In genomic region chr4:120446051-120446567, GRCh38 we compare ENCODE assay signal across 15 cellular contexts.
DNase-seq lines count a peak whose midpoint lies in the region; ATAC-seq lines count a peak whose summit lies in the region.
"Had no signal": no experiment of that assay in that cellular context is flagged by ENCODE, and none has a peak within 500 bp of the region (broad histone marks: within the 10 kb centered on the region; RNA-seq: fewer than 3 reads in every experiment).

No MANE protein-coding gene starts in this region.

- peak; percentile 89 for ATAC-seq in GM19043 (IDR thresholded peaks at IDR 0.05; ENCODE audit: low read depth, unreplicated experiment)
- ATAC-seq in GM21825 (IDR thresholded peaks at IDR 0.05; ENCODE audit: unreplicated experiment): peak; percentile 91
- ATAC-seq in HG03196 (IDR thresholded peaks at IDR 0.05; ENCODE audit: unreplicated experiment): peak; percentile 96
- ATAC-seq in effector memory CD8-positive, alpha-beta T cell (replicated peaks): peak; percentile 46
- ATAC-seq: pancreas had no signal

- H3K4me3 Mint-ChIP-seq in effector memory CD8-positive, alpha-beta T cell: peak overlapping the region in 1 of 2 donors; percentile 2
- H3K4me3 Mint-ChIP-seq: brain had no signal

- DNase-seq in effector memory CD8-positive, alpha-beta T cell: no peak
- DNase-seq in mesenteric fat pad (ENCODE audit: low spot score) (no peak), DMS 273 (lab: John Stamatoyannopoulos, UW; ENCODE audit: unreplicated experiment) (no peak), 8988T (no peak), hypothalamus (lab: John Stamatoyannopoulos, UW) (no peak)
- DNase-seq: DMS 273 treated with DMSO at 0.1 percent for 48 hours; KBM-7; NCI-H526; pancreas; stimulated activated CD4-positive, alpha-beta T cell treated with anti-CD3 and anti-CD28 coated beads, Interleukin-4, amount 100 ng/mL, for 1 hour; testis had no signal

- no peaks in the 10 kb centered on the region for H3K9me3 Mint-ChIP-seq in effector memory CD8-positive, alpha-beta T cell
- H3K9me3 Mint-ChIP-seq: brain had no signal

- peaks cover 2 to 4% of the 10 kb centered on the region in 2 donors for H3K4me1 Mint-ChIP-seq in effector memory CD8-positive, alpha-beta T cell (ENCODE audit: low read depth in 2 of 2)
- H3K4me1 Mint-ChIP-seq: brain had no signal

- no peak overlapping the region for H3K27ac Mint-ChIP-seq in effector memory CD8-positive, alpha-beta T cell
- H3K27ac Mint-ChIP-seq: brain had no signal

- H3K27me3 Mint-ChIP-seq in effector memory CD8-positive, alpha-beta T cell: no peaks in the 10 kb centered on the region

- no peaks in the 10 kb centered on the region for H3K36me3 Mint-ChIP-seq in effector memory CD8-positive, alpha-beta T cell (ENCODE audit: insufficient read depth)
- H3K36me3 Mint-ChIP-seq: brain had no signal

Comparison
In these comparisons a context has a peak if more than half of its experiments do, and no peak if none do; other contexts are left out.
1. ATAC-seq: peak in every context shown above with its lines; median percentile 96 in HG03196; 91 in GM21825; 89 in GM19043; 46 in effector memory CD8-positive, alpha-beta T cell.